ENCODE assay signal across 19 cellular contexts in genomic region chr5:10372726-10373709, GRCh38. TPM values are rescaled to one million over a fixed set of nuclear protein-coding genes. Genes with fewer than 3 reads are reported as not detected.
DNase-seq lines count a peak whose midpoint lies in the region; ATAC-seq, FAIRE-seq and TF ChIP-seq lines count a peak whose summit lies in the region.
"Had no signal": no experiment of that assay in that cellular context is flagged by ENCODE, and none has a peak within 500 bp of the region (broad histone marks: within the 10 kb centered on the region; RNA-seq: fewer than 3 reads in every experiment).

No MANE protein-coding gene starts in this region.

- no peaks in the 10 kb centered on the region for H3K27me3 ChIP-seq in heart left ventricle
- H3K27me3 ChIP-seq in smooth muscle cell (ENCODE audit: low read depth), result no peaks in the 10 kb centered on the region
- H3K27me3 ChIP-seq in small intestine (ENCODE audit: control insufficient read depth in 2 of 2, insufficient read depth in 2 of 2, low read length in 2 of 2), result no peaks in the 10 kb centered on the region
- no peaks in the 10 kb centered on the region for H3K27me3 ChIP-seq in adrenal gland
- H3K27me3 ChIP-seq: colonic mucosa, heart right ventricle had no signal

- H3K4me2 ChIP-seq in smooth muscle cell, result no peak overlapping the region

- intact Hi-C loops in heart left ventricle (cut with DNase I) (no loop called here), left cardiac atrium (cut with DNase I) (no loop called here), adrenal gland (cut with DNase I) (no loop called here)

- H3K36me3 ChIP-seq in heart left ventricle (peaks cover 0 to 8% (median 0%) of the 10 kb centered on the region in 9 donors), smooth muscle cell (ENCODE audit: low read depth) (no peaks in the 10 kb centered on the region), small intestine (ENCODE audit: control insufficient read depth in 2 of 2, insufficient read depth in 2 of 2, low read length in 2 of 2) (peaks cover 0 to 3% of the 10 kb centered on the region in 2 donors), adrenal gland (replicated peaks in 1 of 2) (no peaks in the 10 kb centered on the region)
- H3K36me3 ChIP-seq: colonic mucosa had no signal

- H3K79me2 ChIP-seq in smooth muscle cell (ENCODE audit: low read depth), result peaks cover 98% of the 10 kb centered on the region

- H3K9ac ChIP-seq in smooth muscle cell (ENCODE audit: low read depth), result no peak overlapping the region

- WGBS in heart left ventricle, 4 donors, result 89 to 99% (median 96%) methylated on average over 7 to 8 of the region's 8 CpGs
- over 99% methylated on average over 8 of the region's 8 CpGs for WGBS in smooth muscle cell (ENCODE audit: low lambda C conversion rate)
- 86 to 92% (median 89%) methylated on average over 8 of the region's 8 CpGs for WGBS in small intestine, 3 donors
- WGBS in adrenal gland, 4 donors, result 91 to 93% (median 93%) methylated on average over 7 to 8 of the region's 8 CpGs

- no peak overlapping the region for H3K27ac ChIP-seq in heart left ventricle
- H3K27ac ChIP-seq in smooth muscle cell (ENCODE audit: low read depth), result peak overlapping the region; percentile 7
- H3K27ac ChIP-seq in small intestine (ENCODE audit: low read depth in 1 of 2, low read length in 1 of 2), result no peak overlapping the region
- H3K27ac ChIP-seq in adrenal gland, result peak overlapping the region in 1 of 5 donors; percentile 28
- H3K27ac ChIP-seq: colonic mucosa had no signal

- ATAC-seq in heart left ventricle (peak in 3 of 4 donors; percentile 17 to 34 (median 31)), left cardiac atrium (no peak), left lobe of liver (peak; percentile 19)
- ATAC-seq: esophagus mucosa had no signal

- H3K4me3 Mint-ChIP-seq in activated naive CD8-positive, alpha-beta T cell treated with anti-CD3 and anti-CD28 coated beads for 36 hours, result no peak overlapping the region
- H3K4me3 Mint-ChIP-seq: T-helper 2 cell treated with Interferon-gamma antibody and Interleukin-4, amounts not matched to agents 5 μg/mL and 100 μg/mL, for 36 hours had no signal

- H3K9me3 Mint-ChIP-seq in activated naive CD8-positive, alpha-beta T cell treated with anti-CD3 and anti-CD28 coated beads for 36 hours, result no peaks in the 10 kb centered on the region
- H3K9me3 Mint-ChIP-seq: T-helper 2 cell treated with Interferon-gamma antibody and Interleukin-4, amounts not matched to agents 5 μg/mL and 100 μg/mL, for 36 hours had no signal

- TF ChIP-seq CTCF in heart left ventricle (IDR thresholded peaks at IDR 0.05) (no peak), smooth muscle cell (IDR thresholded peaks at IDR 0.05; ENCODE audit: borderline replicate concordance, insufficient read depth, poor library complexity, severe bottlenecking) (no peak), adrenal gland (IDR thresholded peaks at IDR 0.05) (no peak)

- peaks cover 3 to 85% (median 56%) of the 10 kb centered on the region in 12 donors for H3K4me1 ChIP-seq in heart left ventricle
- H3K4me1 ChIP-seq in smooth muscle cell (ENCODE audit: low read depth), result peaks cover 21% of the 10 kb centered on the region
- H3K4me1 ChIP-seq in small intestine (ENCODE audit: control insufficient read depth in 2 of 2, insufficient read depth in 1 of 2, low read depth in 1 of 2, low read length in 1 of 2), result peaks cover 0 to 2% of the 10 kb centered on the region in 2 donors
- H3K4me1 ChIP-seq in adrenal gland (replicated peaks in 1 of 2), result peaks cover 12 to 35% of the 10 kb centered on the region in 2 donors
- H3K4me1 ChIP-seq: colonic mucosa had no signal

- TF ChIP-seq POLR2A in heart left ventricle (IDR thresholded peaks at IDR 0.05), result no peak
- TF ChIP-seq POLR2A in adrenal gland (IDR thresholded peaks at IDR 0.05), result no peak

- peak overlapping the region; percentile 46 for H3K27ac Mint-ChIP-seq in activated naive CD8-positive, alpha-beta T cell treated with anti-CD3 and anti-CD28 coated beads for 36 hours
- H3K27ac Mint-ChIP-seq: T-helper 2 cell treated with Interferon-gamma antibody and Interleukin-4, amounts not matched to agents 5 μg/mL and 100 μg/mL, for 36 hours had no signal

- peaks cover 72% of the 10 kb centered on the region for H3K4me1 Mint-ChIP-seq in activated naive CD8-positive, alpha-beta T cell treated with anti-CD3 and anti-CD28 coated beads for 36 hours

- no peaks in the 10 kb centered on the region for H3K27me3 Mint-ChIP-seq in activated naive CD8-positive, alpha-beta T cell treated with anti-CD3 and anti-CD28 coated beads for 36 hours

- peaks cover 49% of the 10 kb centered on the region for H3K36me3 Mint-ChIP-seq in activated naive CD8-positive, alpha-beta T cell treated with anti-CD3 and anti-CD28 coated beads for 36 hours

- DNase-seq in heart left ventricle (no peak), left cardiac atrium (no peak), left lobe of liver (ENCODE audit: low spot score) (no peak), smooth muscle cell (lab: John Stamatoyannopoulos, UW; ENCODE audit: unreplicated experiment) (no peak), small intestine (no peak), adrenal gland (no peak), NCI-H446 treated with DMSO at 0.1 percent for 48 hours (lab: John Stamatoyannopoulos, UW) (no peak)
- no peak for DNase-seq in activated naive CD8-positive, alpha-beta T cell treated with anti-CD3 and anti-CD28 coated beads for 36 hours
- DNase-seq: amygdala, Calu3, colonic mucosa, heart right ventricle, islet precursor cell, Karpas-422, NCI-H1417 treated with DMSO at 0.1 percent for 48 hours, NCI-H345, posterior cingulate gyrus had no signal

- H2AFZ ChIP-seq in smooth muscle cell (ENCODE audit: low read depth), result no peak overlapping the region

- no peaks in the 10 kb centered on the region for H3F3A ChIP-seq in smooth muscle cell (ENCODE audit: low read depth)

- H3K4me3 ChIP-seq in heart left ventricle (no peak overlapping the region), smooth muscle cell (no peak overlapping the region), small intestine (ENCODE audit: low read depth in 1 of 2, low read length in 2 of 2) (no peak overlapping the region), adrenal gland (no peak overlapping the region)
- H3K4me3 ChIP-seq: colonic mucosa, heart right ventricle had no signal

- no peak for FAIRE-seq in small intestine (lab: Jason Lieb, UNC)

- H3K9me3 ChIP-seq in heart left ventricle (no peaks in the 10 kb centered on the region), smooth muscle cell (replicated peaks; ENCODE audit: low read depth) (no peaks in the 10 kb centered on the region), small intestine (ENCODE audit: control insufficient read depth, low read depth) (no peaks in the 10 kb centered on the region), adrenal gland (replicated peaks in 1 of 3) (no peaks in the 10 kb centered on the region)
- H3K9me3 ChIP-seq: colonic mucosa, heart right ventricle had no signal

- H4K20me1 ChIP-seq in smooth muscle cell (ENCODE audit: low read depth), result peaks cover 100% of the 10 kb centered on the region

RNA-seq across cellular contexts. Expression of gene MARCHF6, which starts 19.5 kb away (rescaled TPM):
- total RNA-seq in heart left ventricle (100 to 1,000 TPM; 108 to 192 (median 161) TPM), left cardiac atrium (100 to 1,000 TPM; 140 to 160 TPM), left lobe of liver (67.4 TPM), smooth muscle cell (106 and 353 TPM in 2 replicates), adrenal gland (100 to 1,000 TPM in 5 of 8 donors, 10 to 100 TPM in 3; 51.6 to 170 (median 132) TPM)
- polyA plus RNA-seq in heart left ventricle (10 to 100 TPM; 39.3 to 91.6 TPM), smooth muscle cell (64.2 and 70.0 TPM in 2 replicates), small intestine (100 to 1,000 TPM in 1 of 3 donors, 10 to 100 TPM in 2; 39.6 to 109 (median 59.2) TPM), adrenal gland (100 to 1,000 TPM in 1 of 3 donors, 10 to 100 TPM in 2; 74.0 to 140 (median 98.5) TPM)
- total RNA-seq in activated naive CD8-positive, alpha-beta T cell treated with anti-CD3 and anti-CD28 coated beads for 36 hours, result 10 to 100 TPM; 82.7 to 86.1 TPM

Comparison
In these comparisons a context has a peak if more than half of its experiments do, and no peak if none do; other contexts are left out.
1. ATAC-seq: peak in heart left ventricle (3 of 4) and left lobe of liver (single experiment); none in left cardiac atrium (0 of 2).